Comparison of ENCODE assay signal across 30 cellular contexts in genomic region chr11:32145282-32145681, GRCh38.
"Had no signal": no experiment of that assay in that cellular context is flagged by ENCODE, and none has a peak within 500 bp of the region (broad histone marks: within the 10 kb centered on the region; RNA-seq: fewer than 3 reads in every experiment).

No MANE protein-coding gene starts in this region.

- FAIRE-seq: urothelium cell line had no signal

- H3K27ac Mint-ChIP-seq: naive thymus-derived CD4-positive, alpha-beta T cell; natural killer cell; nephron; neural progenitor cell; progenitor cell of endocrine pancreas; stimulated activated effector memory CD8-positive, alpha-beta T cell treated with anti-CD3 and anti-CD28 coated beads, Interleukin-12 subunit alpha, Interleukin-12 subunit beta, amount 100 ng/mL, for 72 hours; stimulated activated naive B cell treated with anti-CD40 and anti-IgM and Interleukin-4, amounts not matched to agents 10 μg/mL and 1 μg/mL and 100 μg/mL, for 72 hours; stimulated activated naive CD8-positive, alpha-beta T cell treated with anti-CD3 and anti-CD28 coated beads, Interleukin-15, Interleukin-2, amounts not matched to agents 100 ng/mL and 50 ng/mL, for 24 hours had no signal

- H3K27ac ChIP-seq: neural progenitor cell, ovary, parathyroid adenoma, psoas muscle, right lobe of liver, sigmoid colon, spleen, stomach, thoracic aorta, thyroid gland, tibial nerve, upper lobe of left lung, vagina had no signal

- H3K27me3 ChIP-seq: neural progenitor cell, ovary, right lobe of liver, sigmoid colon, stomach, thyroid gland, tibial nerve, upper lobe of left lung, vagina had no signal

- H3K4me3 Mint-ChIP-seq: naive thymus-derived CD4-positive, alpha-beta T cell; natural killer cell; nephron; neural progenitor cell; stimulated activated effector memory CD8-positive, alpha-beta T cell treated with anti-CD3 and anti-CD28 coated beads, Interleukin-12 subunit alpha, Interleukin-12 subunit beta, amount 100 ng/mL, for 72 hours; stimulated activated naive B cell treated with anti-CD40 and anti-IgM and Interleukin-4, amounts not matched to agents 10 μg/mL and 1 μg/mL and 100 μg/mL, for 72 hours; stimulated activated naive CD8-positive, alpha-beta T cell treated with anti-CD3 and anti-CD28 coated beads, Interleukin-15, Interleukin-2, amounts not matched to agents 100 ng/mL and 50 ng/mL, for 24 hours had no signal

- DNase-seq: naive thymus-derived CD4-positive, alpha-beta T cell; natural killer cell; occipital lobe; ovary; posterior cingulate gyrus; psoas muscle; right cardiac atrium; right lobe of liver; sigmoid colon; spleen; stimulated activated CD4-positive, alpha-beta T cell treated with anti-CD3 and anti-CD28 coated beads, Interleukin-12 subunit alpha, Interleukin-12 subunit beta, amount 100 ng/mL, for 4 hours; stimulated activated CD4-positive, alpha-beta T cell treated with anti-CD3 and anti-CD28 coated beads, Interleukin-1b, Interleukin-23, amount 100 ng/mL, for 48 hours; stimulated activated CD4-positive, alpha-beta T cell treated with anti-CD3 and anti-CD28 coated beads, Interleukin-4, amount 100 ng/mL, for 24 hours; stimulated activated naive B cell treated with anti-CD40 and anti-IgM and Interleukin-4, amounts not matched to agents 10 μg/mL and 1 μg/mL and 100 μg/mL, for 72 hours; stimulated activated naive CD4-positive, alpha-beta T cell treated with Interleukin-2 at 50 U/mL for 16 hours; stomach; thyroid gland; trophoblast cell; upper lobe of left lung had no signal

- H3K4me3 ChIP-seq: neural progenitor cell, ovary, psoas muscle, right lobe of liver, sigmoid colon, smooth muscle cell, spleen, stomach, thoracic aorta, thyroid gland, tibial nerve, upper lobe of left lung, vagina had no signal

- H3K4me1 Mint-ChIP-seq: stimulated activated naive B cell treated with anti-CD40 and anti-IgM and Interleukin-4, amounts not matched to agents 10 μg/mL and 1 μg/mL and 100 μg/mL, for 72 hours had no signal

- H3K36me3 ChIP-seq: neural progenitor cell, ovary, right lobe of liver, sigmoid colon, spleen, stomach, thoracic aorta, thyroid gland, tibial nerve, upper lobe of left lung, vagina had no signal

- ATAC-seq: naive thymus-derived CD4-positive, alpha-beta T cell; natural killer cell; psoas muscle; right cardiac atrium; right lobe of liver; stimulated activated effector memory CD8-positive, alpha-beta T cell treated with anti-CD3 and anti-CD28 coated beads, Interleukin-12 subunit alpha, Interleukin-12 subunit beta, amount 100 ng/mL, for 72 hours; stimulated activated naive B cell treated with anti-CD40 and anti-IgM and Interleukin-4, amounts not matched to agents 10 μg/mL and 1 μg/mL and 100 μg/mL, for 72 hours had no signal

- H3K4me1 ChIP-seq: neural progenitor cell, psoas muscle, sigmoid colon, spleen, stomach, thyroid gland, tibial nerve, upper lobe of left lung, vagina had no signal

- H3K9me3 ChIP-seq: ovary, psoas muscle, right lobe of liver, sigmoid colon, spleen, stomach, thoracic aorta, thyroid gland, tibial nerve, upper lobe of left lung, vagina had no signal

- H3K9ac ChIP-seq: neural progenitor cell, parathyroid adenoma had no signal

- H3K36me3 Mint-ChIP-seq: naive thymus-derived CD4-positive, alpha-beta T cell; natural killer cell; neural progenitor cell; stimulated activated effector memory CD8-positive, alpha-beta T cell treated with anti-CD3 and anti-CD28 coated beads, Interleukin-12 subunit alpha, Interleukin-12 subunit beta, amount 100 ng/mL, for 72 hours; stimulated activated naive B cell treated with anti-CD40 and anti-IgM and Interleukin-4, amounts not matched to agents 10 μg/mL and 1 μg/mL and 100 μg/mL, for 72 hours had no signal

- H3K9me3 Mint-ChIP-seq: stimulated activated effector memory CD8-positive, alpha-beta T cell treated with anti-CD3 and anti-CD28 coated beads, Interleukin-12 subunit alpha, Interleukin-12 subunit beta, amount 100 ng/mL, for 72 hours; stimulated activated naive CD8-positive, alpha-beta T cell treated with anti-CD3 and anti-CD28 coated beads, Interleukin-15, Interleukin-2, amounts not matched to agents 100 ng/mL and 50 ng/mL, for 24 hours had no signal
